Comparison of ENCODE assay signal across 1 cellular context in genomic region chr7:130351664-130352015, GRCh38.
TF ChIP-seq lines count a peak whose summit lies in the region.

No MANE protein-coding gene starts in this region.

TF ChIP-seq in IMR-90, 13 proteins besides CTCF, POLR2A, EP300 and RAD21:
- TF ChIP-seq RCOR1 (IDR thresholded peaks at IDR 0.05; ENCODE audit: insufficient replicate concordance, low read length) (no peak), MAZ (IDR thresholded peaks at IDR 0.05; ENCODE audit: borderline replicate concordance, low read depth, low read length) (no peak), SMC3 (IDR thresholded peaks at IDR 0.05; ENCODE audit: low read depth, low read length) (no peak), BHLHE40 (IDR thresholded peaks at IDR 0.05; ENCODE audit: low read depth, low read length) (no peak), USF2 (IDR thresholded peaks at IDR 0.05; ENCODE audit: low read depth, low read length) (no peak), ELK1 (IDR thresholded peaks at IDR 0.05; ENCODE audit: borderline replicate concordance, low read depth, low read length) (no peak), MXI1 (IDR thresholded peaks at IDR 0.05; ENCODE audit: borderline replicate concordance, low read depth, low read length) (no peak), CEBPB (IDR thresholded peaks at IDR 0.05; ENCODE audit: low read depth, low read length) (no peak), NFE2L2 (IDR thresholded peaks at IDR 0.05; ENCODE audit: low read depth, low read length) (no peak), FOS (IDR thresholded peaks at IDR 0.05; ENCODE audit: low read depth, low read length) (no peak), CHD1 (IDR thresholded peaks at IDR 0.05; ENCODE audit: low read depth, low read length) (no peak)
TF ChIP-seq in IMR-90: peak in this region for 0.
